Comparison of ENCODE assay signal across 11 cellular contexts in genomic region chr2:26978061-26978596, GRCh38. TPM values are rescaled to one million over a fixed set of nuclear protein-coding genes. Genes with fewer than 3 reads are reported as not detected.
DNase-seq lines count a peak whose midpoint lies in the region; ATAC-seq and TF ChIP-seq lines count a peak whose summit lies in the region.
"Had no signal": no experiment of that assay in that cellular context is flagged by ENCODE, and none has a peak within 500 bp of the region (broad histone marks: within the 10 kb centered on the region; RNA-seq: fewer than 3 reads in every experiment).

No MANE protein-coding gene starts in this region.

- H3K9me3 ChIP-seq in colonic mucosa, result no peaks in the 10 kb centered on the region

- no peaks in the 10 kb centered on the region for H3K36me3 ChIP-seq in colonic mucosa

- H3K9me3 Mint-ChIP-seq in stimulated activated naive CD8-positive, alpha-beta T cell treated with anti-CD3 and anti-CD28 coated beads, Interleukin-15, amount 100 ng/mL, for 72 hours, result no peaks in the 10 kb centered on the region
- H3K9me3 Mint-ChIP-seq: activated T-cell treated with anti-CD3 and anti-CD28 coated beads, Interleukin-2, amount 50 U/mL, for 72 hours had no signal

- no peak overlapping the region for H3K4me3 ChIP-seq in colonic mucosa
- H3K4me3 ChIP-seq: skin epidermis had no signal

- DNase-seq in NCI-H1092 treated with DMSO at 0.1 percent for 48 hours (lab: John Stamatoyannopoulos, UW) (peak; percentile 31), NCI-H1092 (lab: John Stamatoyannopoulos, UW) (no peak), NCI-H226 (peak; percentile 63), colonic mucosa (peak; percentile 84), renal cortical epithelial cell (ENCODE audit: low read depth) (peak; percentile 57), MV-4-11 (lab: John Stamatoyannopoulos, UW) (no peak)
- DNase-seq in stimulated activated naive CD8-positive, alpha-beta T cell treated with anti-CD3 and anti-CD28 coated beads, Interleukin-15, amount 100 ng/mL, for 72 hours, result no peak
- DNase-seq: activated T-cell treated with anti-CD3 and anti-CD28 coated beads, Interleukin-2, amount 50 U/mL, for 72 hours; foreskin fibroblast had no signal

- no peak overlapping the region for H3K27ac Mint-ChIP-seq in stimulated activated naive CD8-positive, alpha-beta T cell treated with anti-CD3 and anti-CD28 coated beads, Interleukin-15, amount 100 ng/mL, for 72 hours
- H3K27ac Mint-ChIP-seq: activated T-cell treated with anti-CD3 and anti-CD28 coated beads, Interleukin-2, amount 50 U/mL, for 72 hours had no signal

- no peaks in the 10 kb centered on the region for H3K4me1 Mint-ChIP-seq in stimulated activated naive CD8-positive, alpha-beta T cell treated with anti-CD3 and anti-CD28 coated beads, Interleukin-15, amount 100 ng/mL, for 72 hours

- H3K27ac ChIP-seq in colonic mucosa, result no peak overlapping the region

- peaks cover 9% of the 10 kb centered on the region for H3K27me3 Mint-ChIP-seq in stimulated activated naive CD8-positive, alpha-beta T cell treated with anti-CD3 and anti-CD28 coated beads, Interleukin-15, amount 100 ng/mL, for 72 hours

- no peak overlapping the region for H3K4me3 Mint-ChIP-seq in stimulated activated naive CD8-positive, alpha-beta T cell treated with anti-CD3 and anti-CD28 coated beads, Interleukin-15, amount 100 ng/mL, for 72 hours
- H3K4me3 Mint-ChIP-seq: activated T-cell treated with anti-CD3 and anti-CD28 coated beads, Interleukin-2, amount 50 U/mL, for 72 hours had no signal

- H3K27me3 ChIP-seq in colonic mucosa, result no peaks in the 10 kb centered on the region

- H3K4me1 ChIP-seq in colonic mucosa, result no peaks in the 10 kb centered on the region

- peak overlapping the region in 1 of 2 donors; percentile 19 for H3K9ac ChIP-seq in colonic mucosa (ENCODE audit: low read depth in 2 of 2, low read length in 2 of 2)

- intact Hi-C loops in colonic mucosa (cut with DNase I), result no loop called here

- ATAC-seq in stimulated activated naive CD8-positive, alpha-beta T cell treated with anti-CD3 and anti-CD28 coated beads, Interleukin-15, amount 100 ng/mL, for 72 hours, result no peak
- ATAC-seq in HG03280 (IDR thresholded peaks at IDR 0.05; ENCODE audit: unreplicated experiment), result no peak
- ATAC-seq: activated T-cell treated with anti-CD3 and anti-CD28 coated beads, Interleukin-2, amount 50 U/mL, for 72 hours had no signal

- TF ChIP-seq CTCF in colonic mucosa (IDR thresholded peaks at IDR 0.05), result no peak

RNA-seq across cellular contexts. Expression of gene MAPRE3, which starts 7.7 kb away (rescaled TPM):
- total RNA-seq in colonic mucosa (10 to 100 TPM; 21.6 to 22.0 TPM), renal cortical epithelial cell (1.6 and 6.5 TPM in 2 replicates)

RNA-seq across cellular contexts. Expression of gene TMEM214, which starts 54.6 kb away (rescaled TPM):
- total RNA-seq in colonic mucosa, result 100 to 1,000 TPM in 1 of 2 donors, 10 to 100 TPM in 1; 76.6 to 121 TPM
- total RNA-seq in renal cortical epithelial cell, result 16.8 and 29.3 TPM in 2 replicates

Comparison
In these comparisons a context has a peak if more than half of its experiments do, and no peak if none do; other contexts are left out.
1. DNase-seq: peak in NCI-H1092 treated with DMSO at 0.1 percent for 48 hours (single experiment), NCI-H226 (single experiment), colonic mucosa (single experiment) and renal cortical epithelial cell (single experiment); none in NCI-H1092 (single experiment), stimulated activated naive CD8-positive, alpha-beta T cell treated with anti-CD3 and anti-CD28 coated beads, Interleukin-15, amount 100 ng/mL, for 72 hours (0 of 2) and MV-4-11 (single experiment).